ENCODE assay signal across 8 cellular contexts in the genomic region with DNA sequence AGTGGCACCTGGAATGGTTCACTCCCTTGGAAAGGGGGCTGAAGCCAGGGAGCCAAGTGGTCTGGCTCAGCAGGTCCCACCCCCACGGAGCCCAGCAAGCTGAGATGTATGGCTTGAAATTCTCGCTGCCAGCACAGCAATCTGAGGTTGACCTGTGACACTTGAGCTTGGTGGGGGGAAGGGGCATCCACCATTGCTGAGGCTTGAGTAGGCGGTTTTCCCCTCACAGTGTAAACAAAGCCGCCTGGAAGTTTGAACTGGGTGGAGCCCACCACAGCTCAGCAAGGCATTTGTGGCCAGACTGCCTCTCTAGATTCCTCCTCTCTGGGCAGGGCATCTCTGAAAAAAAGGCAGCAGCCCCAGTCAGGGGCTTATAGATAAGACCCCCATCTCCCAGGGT.
DNase-seq lines count a peak whose midpoint lies in the region; ATAC-seq, FAIRE-seq and TF ChIP-seq lines count a peak whose summit lies in the region.
"Not testable (repeated sequence)": the region's sequence is repeated elsewhere in the genome, so short reads cannot be mapped to it uniquely, and the experiment has no call there.

No MANE protein-coding gene starts in this region.

- DNase-seq in ELF-1 (ENCODE audit: low read depth, low spot score) (peak; percentile 6), H9 (peak; percentile 37), NT2/D1 (ENCODE audit: low read depth, low spot score) (peak; percentile 44), chondrocyte (ENCODE audit: low spot score) (peak; percentile 37), islet precursor cell (peak; percentile 61), HepG2 (ENCODE audit: low spot score) (peak; percentile 13), neural progenitor cell (ENCODE audit: low spot score) (peak; percentile 3), posterior vena cava (ENCODE audit: low spot score) (peak; percentile 30)

- peaks cover 11 to 19% of the 10 kb centered on the region in 2 experiments for H3K4me1 Mint-ChIP-seq in H9
- not testable (repeated sequence) for H3K4me1 Mint-ChIP-seq in chondrocyte (ENCODE audit: low read depth); neural progenitor cell

- not testable (repeated sequence) for H4K20me1 ChIP-seq in H9 (ENCODE audit: control insufficient read depth, insufficient read depth, insufficient read length); HepG2 (ENCODE audit: insufficient read depth, low read length); neural progenitor cell (ENCODE audit: low read depth)

- not testable (repeated sequence) for H3K79me1 ChIP-seq in H9 (ENCODE audit: insufficient read depth, low read depth, low read length, poor library complexity, severe bottlenecking)

- not testable (repeated sequence) for H3K79me2 ChIP-seq in H9 (ENCODE audit: insufficient read depth, low read length); HepG2 (ENCODE audit: insufficient read depth, low read length); neural progenitor cell (ENCODE audit: low read depth)

- not testable (repeated sequence) for H3K14ac ChIP-seq in H9 (ENCODE audit: insufficient read depth, low read length)

- not testable (repeated sequence) for H3K18ac ChIP-seq in H9 (ENCODE audit: insufficient read length, low read depth, low read length)

- H4K8ac ChIP-seq in H9 (replicated peaks; ENCODE audit: insufficient read length, low read depth, low read length): not testable (repeated sequence)

- CTCF ChIA-PET in HepG2 (lab: Yijun Ruan, JAX; ENCODE audit: low intra/inter-chr PET ratio, low total read pairs): not testable (repeated sequence)

- not testable (repeated sequence) for H3F3A ChIP-seq in neural progenitor cell (ENCODE audit: low read depth)

- ATAC-seq in HepG2: peak; percentile 67

- not testable (repeated sequence) for H3K27ac Mint-ChIP-seq in H9; chondrocyte (ENCODE audit: unreplicated experiment); neural progenitor cell

- not testable (repeated sequence) for H3K23ac ChIP-seq in H9 (ENCODE audit: insufficient read length, low read depth, low read length)

- not testable (repeated sequence) for H3K27ac ChIP-seq in H9 (ENCODE audit: insufficient read length, low read depth, low read length); HepG2 (ENCODE audit: extremely low read length, insufficient read depth, low read length); neural progenitor cell

- not testable (repeated sequence) for BruUV-seq in HepG2 (replicated peaks; lab: Mats Ljungman, UMichigan)

- H2AK5ac ChIP-seq in H9 (ENCODE audit: insufficient read length, low read length): not testable (repeated sequence)

- not testable (repeated sequence) for H3K27me3 ChIP-seq in H9 (ENCODE audit: insufficient read depth, low read length); NT2/D1 (ENCODE audit: insufficient read depth, insufficient read length); HepG2 (ENCODE audit: control insufficient read depth in 1 of 2, insufficient read depth in 2 of 2, low read length in 2 of 2); neural progenitor cell

- not testable (repeated sequence) for H2BK15ac ChIP-seq in H9 (ENCODE audit: low read depth, low read length)

- TF ChIP-seq RAD21 in HepG2 (CRISPR knock-in tag; IDR thresholded peaks at IDR 0.05): not testable (repeated sequence)

- not testable (repeated sequence) for H3K4me1 ChIP-seq in H9 (ENCODE audit: insufficient read depth, low read length); NT2/D1 (ENCODE audit: insufficient read depth, insufficient read length); neural progenitor cell
- peaks cover 11% of the 10 kb centered on the region for H3K4me1 ChIP-seq in HepG2 (ENCODE audit: insufficient read depth, low read length)

- H3K4me3 ChIP-seq in NT2/D1 (ENCODE audit: insufficient read length, low read depth); HepG2 (replicated peaks in 1 of 3; ENCODE audit: insufficient read depth in 1 of 3, low read depth in 2 of 3, low read length in 3 of 3); neural progenitor cell: not testable (repeated sequence)

- not testable (repeated sequence) for H3K9ac ChIP-seq in H9 (ENCODE audit: extremely low read depth, insufficient read length, low read length); NT2/D1 (ENCODE audit: insufficient read length, low read depth); HepG2 (ENCODE audit: insufficient read depth, low read depth, low read length); neural progenitor cell

- H3K9me3 Mint-ChIP-seq in H9, neural progenitor cell: not testable (repeated sequence)
- peaks cover 23% of the 10 kb centered on the region for H3K9me3 Mint-ChIP-seq in chondrocyte (ENCODE audit: low read depth)

- in situ Hi-C loops in HepG2 (cut with HindIII; ENCODE audit: extremely low pct_ligation_motif_present, low pct_unique_long_range_greater_than_20kb): not testable (repeated sequence)

- not testable (repeated sequence) for H2BK120ac ChIP-seq in H9 (ENCODE audit: low read depth, low read length, poor library complexity, severe bottlenecking)

- not testable (repeated sequence) for H2BK20ac ChIP-seq in H9 (ENCODE audit: low read depth, low read length, poor library complexity, severe bottlenecking)

- not testable (repeated sequence) for H3K4ac ChIP-seq in H9 (ENCODE audit: low read depth, low read length)

- not testable (repeated sequence) for H4K91ac ChIP-seq in H9 (ENCODE audit: insufficient read length, low read depth, low read length)

- not testable (repeated sequence) for H3T11ph ChIP-seq in H9 (ENCODE audit: low read length)

- not testable (repeated sequence) for H3K27me3 Mint-ChIP-seq in H9 (ENCODE audit: low read depth); chondrocyte (ENCODE audit: low read depth); neural progenitor cell (ENCODE audit: insufficient read depth, low read depth)

- not testable (repeated sequence) for H3K9me3 ChIP-seq in H9 (ENCODE audit: control insufficient read depth, low read depth, low read length); HepG2 (ENCODE audit: low read length); neural progenitor cell (ENCODE audit: low read depth)
- peaks cover 25% of the 10 kb centered on the region for H3K9me3 ChIP-seq in NT2/D1 (ENCODE audit: insufficient read depth, low read length)

- not testable (repeated sequence) for H2BK5ac ChIP-seq in H9 (ENCODE audit: insufficient read length, low read length)

- H3K36me3 ChIP-seq in NT2/D1 (ENCODE audit: insufficient read depth, insufficient read length, low read length); HepG2 (replicated peaks in 1 of 2; ENCODE audit: control insufficient read depth in 1 of 2, insufficient read depth in 2 of 2, low read length in 2 of 2); neural progenitor cell: not testable (repeated sequence)

- POLR2A ChIA-PET in HepG2 (lab: Yijun Ruan, JAX): not testable (repeated sequence)

- H4K5ac ChIP-seq in H9 (ENCODE audit: insufficient read length, low read depth, low read length): not testable (repeated sequence)

- no CpG with 5 or more reads among the region's 4 CpGs for WGBS in H9 (ENCODE audit: extremely low coverage, insufficient read length, low lambda C conversion rate)
- WGBS in HepG2 (ENCODE audit: low lambda C conversion rate): 20% methylated on average over 1 of the region's 4 CpGs

- not testable (repeated sequence) for H3K23me2 ChIP-seq in H9 (ENCODE audit: insufficient read length, low read depth, low read length, poor library complexity, severe bottlenecking)

- H3K4me3 Mint-ChIP-seq in H9; chondrocyte (ENCODE audit: unreplicated experiment); neural progenitor cell: not testable (repeated sequence)

- H3K56ac ChIP-seq in H9 (ENCODE audit: insufficient read length, low read depth, low read length): not testable (repeated sequence)

- not testable (repeated sequence) for H2AFZ ChIP-seq in H9 (ENCODE audit: low read length); HepG2 (ENCODE audit: low read length)
- peak overlapping the region; percentile 34 for H2AFZ ChIP-seq in neural progenitor cell (replicated peaks)

- not testable (repeated sequence) for H3K36me3 Mint-ChIP-seq in H9 (ENCODE audit: insufficient read depth in 1 of 3, low read depth in 3 of 3); chondrocyte (ENCODE audit: low read depth); neural progenitor cell

- not testable (repeated sequence) for H2BK12ac ChIP-seq in H9 (ENCODE audit: insufficient read length, low read depth, low read length)

- not testable (repeated sequence) for TF ChIP-seq POLR2A in HepG2 (IDR thresholded peaks at IDR 0.05; ENCODE audit: insufficient read depth in 1 of 2, low read depth in 2 of 2, low read length in 2 of 2)

- TF ChIP-seq CTCF in H9 (conservative IDR thresholded peaks at IDR 0.05); chondrocyte (IDR thresholded peaks at IDR 0.05); HepG2 (CRISPR knock-in tag; IDR thresholded peaks at IDR 0.05); neural progenitor cell (IDR thresholded peaks at IDR 0.05): not testable (repeated sequence)

- not testable (repeated sequence) for TF ChIP-seq EP300 in HepG2 (IDR thresholded peaks at IDR 0.05; ENCODE audit: low read depth in 2 of 2, low read length in 2 of 2); HepG2 (CRISPR knock-in tag; IDR thresholded peaks at IDR 0.05; ENCODE audit: borderline replicate concordance)

- intact Hi-C loops in HepG2 (cut with micrococcal nuclease; ENCODE audit: unreplicated experiment); posterior vena cava (cut with DNase I): not testable (repeated sequence)

- H3K4me2 ChIP-seq in H9 (ENCODE audit: insufficient read depth, insufficient read length, low read length); neural progenitor cell: not testable (repeated sequence)
- peak overlapping the region; percentile 27; the same call in 1 of the 2 replicates for H3K4me2 ChIP-seq in HepG2 (ENCODE audit: low read depth, low read length)

- FAIRE-seq in HepG2 (lab: Jason Lieb, UNC): not testable (repeated sequence)

TF ChIP-seq in HepG2, 621 proteins besides CTCF, POLR2A, EP300 and RAD21 (continues in another document):
- peak; percentile 31; the same call in 1 of the 2 replicates for TF ChIP-seq NR2F6 (IDR thresholded peaks at IDR 0.05)
- TF ChIP-seq NR2F6 (CRISPR knock-in tag; IDR thresholded peaks at IDR 0.05): peak; percentile 44; the same call in 1 of the 2 replicates
- peak; percentile 45; the same call in 1 of the 2 replicates for TF ChIP-seq NR2C2 (CRISPR knock-in tag; IDR thresholded peaks at IDR 0.05; ENCODE audit: borderline replicate concordance)

Comparison
In these comparisons a context has a peak if more than half of its experiments do, and no peak if none do; other contexts are left out.
1. DNase-seq: peak in every context shown above with its lines; median percentile 61 in islet precursor cell; 44 in NT2/D1; 37 in H9; 37 in chondrocyte; 30 in posterior vena cava; 13 in HepG2; 6 in ELF-1; 3 in neural progenitor cell.